In the genomic region with DNA sequence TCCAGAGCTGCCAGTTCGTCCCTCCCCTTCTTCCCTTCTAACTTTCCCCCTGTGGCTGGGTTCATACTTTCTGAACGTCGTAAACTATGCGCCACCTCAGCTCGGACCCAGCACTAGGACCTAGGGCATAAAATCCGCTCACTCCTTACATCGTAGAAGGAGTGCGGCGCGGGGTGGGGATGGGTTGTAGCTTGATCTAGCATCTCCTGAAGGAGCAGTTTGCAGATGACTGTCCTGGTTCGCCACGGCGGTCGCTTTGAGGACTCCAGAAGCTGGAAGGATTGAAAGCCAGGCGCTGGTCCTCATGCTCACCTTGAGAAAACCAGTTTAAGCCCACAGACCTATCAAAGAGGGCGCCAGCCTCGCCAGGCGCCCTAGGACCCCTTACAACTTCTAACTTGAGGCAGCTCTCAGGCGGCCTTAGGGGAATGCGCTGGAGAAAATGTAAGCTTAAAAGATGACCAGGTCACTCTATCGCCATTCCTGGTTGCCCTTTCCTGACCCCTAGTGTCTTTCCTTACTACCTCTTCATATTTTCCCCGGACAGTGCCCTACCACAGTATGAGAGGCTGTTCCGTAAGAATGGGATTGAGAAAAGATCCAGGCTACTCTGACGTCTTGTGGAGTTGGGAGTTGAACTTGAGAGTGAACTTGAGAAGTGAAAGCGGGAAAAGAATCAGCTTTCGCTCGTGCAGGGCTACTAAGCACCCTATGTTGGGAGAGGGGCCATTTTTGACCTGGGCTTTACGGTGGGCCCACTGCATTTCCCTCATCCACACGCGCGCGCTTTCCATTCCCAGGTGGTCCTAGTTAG, we compare ENCODE assay signal across 9 cellular contexts. TPM values are rescaled to one million over a fixed set of nuclear protein-coding genes. Genes with fewer than 3 reads are reported as not detected.
DNase-seq lines count a peak whose midpoint lies in the region; ATAC-seq and TF ChIP-seq lines count a peak whose summit lies in the region.
"Had no signal": no experiment of that assay in that cellular context is flagged by ENCODE, and none has a peak within 500 bp of the region (broad histone marks: within the 10 kb centered on the region; RNA-seq: fewer than 3 reads in every experiment).

No MANE protein-coding gene starts in this region.

- peak overlapping the region; percentile 73 for H3K4me3 ChIP-seq in choroid plexus epithelial cell (ENCODE audit: low read depth, low read length)

- H3K27ac ChIP-seq in temporal lobe (ENCODE audit: low read depth, low read length): peak overlapping the region; percentile 27

- H3K9me3 Mint-ChIP-seq in activated CD8-positive, alpha-beta memory T cell treated with anti-CD3 and anti-CD28 coated beads, Interleukin-2, amount 10 ng/mL, durations not matched to agents 7 days and 5 days (ENCODE audit: low read depth): no peaks in the 10 kb centered on the region
- no peaks in the 10 kb centered on the region for H3K9me3 Mint-ChIP-seq in memory B cell

- DNase-seq in activated CD8-positive, alpha-beta memory T cell treated with anti-CD3 and anti-CD28 coated beads, Interleukin-2, amount 10 ng/mL, durations not matched to agents 7 days and 5 days: no peak
- no peak for DNase-seq in activated CD8-positive, alpha-beta memory T cell treated with anti-CD3 and anti-CD28 coated beads for 24 hours
- peak; percentile 27 for DNase-seq in choroid plexus epithelial cell (ENCODE audit: low read depth)
- no peak for DNase-seq in memory B cell (ENCODE audit: low spot score in 2 of 2)
- DNase-seq in GM03348 (ENCODE audit: low spot score): no peak
- DNase-seq in NCI-H748 treated with DMSO at 0.1 percent for 48 hours (lab: John Stamatoyannopoulos, UW): no peak
- DNase-seq: activated CD4-positive, alpha-beta T cell treated with anti-CD3 and anti-CD28 coated beads, Interleukin-2, amount 50 U/mL, for 4 hours had no signal

- no peak for ATAC-seq in activated CD8-positive, alpha-beta memory T cell treated with anti-CD3 and anti-CD28 coated beads, Interleukin-2, amount 10 ng/mL, durations not matched to agents 7 days and 5 days
- ATAC-seq in memory B cell (ENCODE audit: low read depth) (no peak), HG03354 (IDR thresholded peaks at IDR 0.05; ENCODE audit: poor library complexity, severe bottlenecking, unreplicated experiment) (no peak)

- peaks cover 29% of the 10 kb centered on the region for H3K4me1 Mint-ChIP-seq in activated CD8-positive, alpha-beta memory T cell treated with anti-CD3 and anti-CD28 coated beads, Interleukin-2, amount 10 ng/mL, durations not matched to agents 7 days and 5 days
- H3K4me1 Mint-ChIP-seq in memory B cell: peaks cover 20% of the 10 kb centered on the region

- CTCF ChIA-PET in activated CD8-positive, alpha-beta memory T cell treated with anti-CD3 and anti-CD28 coated beads, Interleukin-2, amount 10 ng/mL, durations not matched to agents 7 days and 5 days (lab: Charles Lee): no interaction called here

- H3K4me3 Mint-ChIP-seq in activated CD8-positive, alpha-beta memory T cell treated with anti-CD3 and anti-CD28 coated beads, Interleukin-2, amount 10 ng/mL, durations not matched to agents 7 days and 5 days: peak overlapping the region; percentile 54
- peak overlapping the region; percentile 56 for H3K4me3 Mint-ChIP-seq in memory B cell

- TF ChIP-seq CTCF in choroid plexus epithelial cell (conservative IDR thresholded peaks at IDR 0.05; ENCODE audit: low read depth, low read length): no peak

- H3K27ac Mint-ChIP-seq in activated CD8-positive, alpha-beta memory T cell treated with anti-CD3 and anti-CD28 coated beads, Interleukin-2, amount 10 ng/mL, durations not matched to agents 7 days and 5 days: no peak overlapping the region
- no peak overlapping the region for H3K27ac Mint-ChIP-seq in memory B cell

- H3K36me3 Mint-ChIP-seq in activated CD8-positive, alpha-beta memory T cell treated with anti-CD3 and anti-CD28 coated beads, Interleukin-2, amount 10 ng/mL, durations not matched to agents 7 days and 5 days: no peaks in the 10 kb centered on the region
- H3K36me3 Mint-ChIP-seq in memory B cell: no peaks in the 10 kb centered on the region

- H3K27me3 Mint-ChIP-seq in activated CD8-positive, alpha-beta memory T cell treated with anti-CD3 and anti-CD28 coated beads, Interleukin-2, amount 10 ng/mL, durations not matched to agents 7 days and 5 days: peaks cover 59% of the 10 kb centered on the region
- H3K27me3 Mint-ChIP-seq in memory B cell: peaks cover 21% of the 10 kb centered on the region

RNA-seq across cellular contexts. Expression of a gene that starts 2.8 kb away (rescaled TPM):
- under 1 TPM; 0.33 to 0.35 TPM for total RNA-seq in activated CD8-positive, alpha-beta memory T cell treated with anti-CD3 and anti-CD28 coated beads, Interleukin-2, amount 10 ng/mL, durations not matched to agents 7 days and 5 days
- total RNA-seq in temporal lobe: 49.9 TPM

Comparison
In these comparisons a context has a peak if more than half of its experiments do, and no peak if none do; other contexts are left out.
1. RNA of a gene that starts 2.8 kb away (total RNA-seq): 49.9 TPM in temporal lobe (single experiment); 0.33 to 0.35 TPM in activated CD8-positive, alpha-beta memory T cell treated with anti-CD3 and anti-CD28 coated beads, Interleukin-2, amount 10 ng/mL, durations not matched to agents 7 days and 5 days; every median in the first group is over 10 times any median in the second.